In the genomic region with DNA sequence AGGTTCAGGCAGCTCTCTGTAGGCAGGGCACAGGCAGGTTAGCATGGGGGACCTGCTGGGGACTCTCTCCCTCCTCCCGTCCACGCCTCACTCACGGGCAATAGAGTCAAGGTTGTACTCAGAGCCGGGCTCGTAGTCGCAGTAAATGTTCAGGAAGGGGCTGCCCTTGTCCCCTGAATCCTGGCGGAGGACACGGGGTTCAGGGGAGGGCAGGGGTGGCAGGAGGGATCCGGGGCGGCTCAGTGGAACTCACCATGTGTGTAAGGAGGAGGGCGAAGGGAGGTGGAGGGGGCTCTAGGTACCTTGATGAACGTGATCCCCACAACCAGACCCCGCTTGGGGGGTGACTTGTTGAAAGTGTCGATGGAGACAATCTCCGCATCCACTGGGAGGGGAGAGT, we compare ENCODE assay signal across 1 cellular context.
TF ChIP-seq lines count a peak whose summit lies in the region.

No MANE protein-coding gene starts in this region.

TF ChIP-seq in HepG2, 621 proteins besides CTCF, POLR2A, EP300 and RAD21:
- TF ChIP-seq NAIF1 (CRISPR knock-in tag; IDR thresholded peaks at IDR 0.05; ENCODE audit: borderline replicate concordance), result 0 out of 2 replicates have a peak, but pooled peaks have one; percentile 8
- TF ChIP-seq MBD4 (IDR thresholded peaks at IDR 0.05; ENCODE audit: borderline replicate concordance, low read length), result no peak
- TF ChIP-seq ZNF839 (CRISPR knock-in tag; IDR thresholded peaks at IDR 0.05; ENCODE audit: borderline replicate concordance), result 0 out of 2 replicates have a peak, but pooled peaks have one; percentile 39
- TF ChIP-seq HINFP (CRISPR knock-in tag; IDR thresholded peaks at IDR 0.05; ENCODE audit: low read depth), result peak; percentile 9; the same call in 1 of the 2 replicates
- TF ChIP-seq ZNF609 (CRISPR knock-in tag; IDR thresholded peaks at IDR 0.05; ENCODE audit: borderline replicate concordance), result 0 out of 2 replicates have a peak, but pooled peaks have one; percentile 6
- TF ChIP-seq, protein P1, sequence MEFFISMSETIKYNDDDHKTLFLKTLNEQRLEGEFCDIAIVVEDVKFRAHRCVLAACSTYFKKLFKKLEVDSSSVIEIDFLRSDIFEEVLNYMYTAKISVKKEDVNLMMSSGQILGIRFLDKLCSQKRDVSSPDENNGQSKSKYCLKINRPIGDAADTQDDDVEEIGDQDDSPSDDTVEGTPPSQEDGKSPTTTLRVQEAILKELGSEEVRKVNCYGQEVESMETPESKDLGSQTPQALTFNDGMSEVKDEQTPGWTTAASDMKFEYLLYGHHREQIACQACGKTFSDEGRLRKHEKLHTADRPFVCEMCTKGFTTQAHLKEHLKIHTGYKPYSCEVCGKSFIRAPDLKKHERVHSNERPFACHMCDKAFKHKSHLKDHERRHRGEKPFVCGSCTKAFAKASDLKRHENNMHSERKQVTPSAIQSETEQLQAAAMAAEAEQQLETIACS (CRISPR knock-in tag; IDR thresholded peaks at IDR 0.05), result no peak
